8 cellular contexts compared by ENCODE assay signal in genomic region chr6:158492881-158493280, GRCh38.
"Had no signal": no experiment of that assay in that cellular context is flagged by ENCODE, and none has a peak within 500 bp of the region (broad histone marks: within the 10 kb centered on the region; RNA-seq: fewer than 3 reads in every experiment).

No MANE protein-coding gene starts in this region.

- DNase-seq: GM23248, GOT3, H7, HFFc6 had no signal

- H3K9ac ChIP-seq: GM23248 had no signal

- FAIRE-seq: HepG2 had no signal

- H3K4me1 ChIP-seq: HAP-1 had no signal

- H3K4me3 ChIP-seq: GM23248, HAP-1 had no signal

- H2AFZ ChIP-seq: GM23248 had no signal

- H3K27ac ChIP-seq: GM23248, HL-60 had no signal

- H3K9me3 ChIP-seq: HAP-1 had no signal

- ATAC-seq: HCT116 had no signal
